Comparison of ENCODE assay signal across 8 cellular contexts in the genomic region with DNA sequence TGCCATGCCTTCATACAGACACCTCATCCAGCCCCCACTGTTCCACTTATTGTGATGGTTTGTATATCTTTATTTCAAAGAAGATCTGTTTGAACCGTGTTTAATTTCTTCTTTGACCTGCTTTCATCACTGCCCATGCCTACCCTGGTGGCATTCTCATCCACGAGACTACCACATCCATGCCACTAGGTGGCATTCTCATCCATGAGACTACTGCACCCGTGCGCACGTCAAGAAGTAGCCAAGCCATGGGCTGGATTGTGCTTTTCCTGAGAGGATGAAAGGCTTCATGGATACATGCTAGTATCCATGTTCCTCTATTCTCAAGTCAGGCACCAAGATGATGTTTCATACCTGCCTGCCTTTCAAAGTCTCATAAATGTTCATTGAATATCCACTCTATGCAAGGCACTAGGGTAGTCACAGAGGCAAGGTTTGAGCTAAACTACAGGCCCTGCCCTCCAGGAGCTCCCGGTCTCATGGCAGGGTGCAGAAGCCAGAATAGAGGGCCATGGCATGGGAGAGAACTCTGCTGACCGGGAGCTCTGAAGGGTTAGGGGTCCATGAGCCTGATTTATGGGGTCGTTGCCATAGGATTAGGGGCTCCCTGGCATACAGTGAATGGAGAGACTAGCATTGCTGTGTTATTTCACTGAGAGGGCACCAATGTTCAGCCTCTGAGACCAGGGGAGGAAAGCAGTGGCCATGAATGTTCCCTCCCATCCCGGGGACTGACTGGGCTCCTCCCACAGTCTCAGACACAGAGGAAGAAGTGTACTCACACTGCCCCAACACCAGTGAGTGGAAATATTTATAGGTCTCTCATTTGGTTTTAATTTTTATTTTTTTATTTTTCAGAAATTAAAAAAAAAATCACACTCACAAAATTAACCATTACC. TPM values are rescaled to one million over a fixed set of nuclear protein-coding genes. Genes with fewer than 3 reads are reported as not detected.
DNase-seq lines count a peak whose midpoint lies in the region; ATAC-seq and TF ChIP-seq lines count a peak whose summit lies in the region.

No MANE protein-coding gene starts in this region.

- no peak overlapping the region for H2AFZ ChIP-seq in OCI-LY3 (ENCODE audit: low read depth, low read length)

- ATAC-seq in GM18498 (IDR thresholded peaks at IDR 0.05; ENCODE audit: unreplicated experiment) (peak; percentile 68), HG03432 (IDR thresholded peaks at IDR 0.05; ENCODE audit: unreplicated experiment) (peak; percentile 85)

- TF ChIP-seq CTCF in C4-2B (conservative IDR thresholded peaks at IDR 0.05) (peak; percentile 77), OCI-LY3 (IDR thresholded peaks at IDR 0.05; ENCODE audit: low read depth, low read length) (peak; percentile 84), brain (conservative IDR thresholded peaks at IDR 0.05) (peak; percentile 71 to 77)

- no peak overlapping the region for H3K4me3 ChIP-seq in OCI-LY3 (ENCODE audit: low read length)

- H3K36me3 ChIP-seq in OCI-LY3 (replicated peaks; ENCODE audit: low read depth, low read length) = peaks cover 12% of the 10 kb centered on the region

- H3K27ac ChIP-seq in C4-2B (no peak overlapping the region), OCI-LY3 (ENCODE audit: low read length) (peak overlapping the region; percentile 36; the same call in 1 of the 2 replicates)

- peak overlapping the region in 4 of 5 experiments; percentile 3 to 84 (median 42) for H3K27ac Mint-ChIP-seq in brain

- no peaks in the 10 kb centered on the region for H3K79me2 ChIP-seq in OCI-LY3 (ENCODE audit: low read length)

- no peaks in the 10 kb centered on the region for H3K27me3 Mint-ChIP-seq in brain

- peaks cover 0 to 7% (median 0%) of the 10 kb centered on the region in 5 experiments for H3K9me3 Mint-ChIP-seq in brain

- H3K36me3 Mint-ChIP-seq in brain = peaks cover 17% of the 10 kb centered on the region

- H3K4me3 Mint-ChIP-seq in brain = no peak overlapping the region

- no peak overlapping the region for H3K4me2 ChIP-seq in OCI-LY3 (ENCODE audit: low read length)

- H3K4me1 Mint-ChIP-seq in brain = peaks cover 7% of the 10 kb centered on the region

- no peak overlapping the region for H3K9ac ChIP-seq in OCI-LY3 (ENCODE audit: low read length)

- H3K9me3 ChIP-seq in OCI-LY3 (ENCODE audit: insufficient read depth, low read length) = no peaks in the 10 kb centered on the region

- H4K20me1 ChIP-seq in OCI-LY3 (ENCODE audit: insufficient read depth, low read length) = no peaks in the 10 kb centered on the region

- no peaks in the 10 kb centered on the region for H3K27me3 ChIP-seq in OCI-LY3 (ENCODE audit: low read depth, low read length)

- H3K4me1 ChIP-seq in OCI-LY3 (ENCODE audit: low read length) = peaks cover 6% of the 10 kb centered on the region

- DNase-seq in inferior parietal cortex (ENCODE audit: extremely low spot score) (peak; percentile 73), NK-92 (lab: John Stamatoyannopoulos, UW; ENCODE audit: unreplicated experiment) (no peak)
- peak; percentile 8 for DNase-seq in stimulated activated CD4-positive, alpha-beta T cell treated with anti-CD3 and anti-CD28 coated beads, Interleukin-4, amount 100 ng/mL, for 1 hour

RNA-seq across cellular contexts. Expression of a gene that starts 24.8 kb away (rescaled TPM):
- 33.8 TPM for polyA plus RNA-seq in brain (ENCODE audit: insufficient read depth, low read depth, low replicate concordance)

RNA-seq across cellular contexts. Expression of a gene that starts 33.7 kb away (rescaled TPM):
- not detected for polyA plus RNA-seq in brain (ENCODE audit: insufficient read depth, low read depth, low replicate concordance)
